ENCODE assay signal across 19 cellular contexts in genomic region chr12:5492562-5492961, GRCh38.
"Had no signal": no experiment of that assay in that cellular context is flagged by ENCODE, and none has a peak within 500 bp of the region (broad histone marks: within the 10 kb centered on the region; RNA-seq: fewer than 3 reads in every experiment).

No MANE protein-coding gene starts in this region.

- H3K36me3 ChIP-seq: sigmoid colon, stomach, vagina had no signal

- H3K27me3 ChIP-seq: foreskin keratinocyte, sigmoid colon, stomach, vagina had no signal

- H3K4me3 ChIP-seq: mucosa of descending colon, sigmoid colon, smooth muscle cell, stomach, vagina had no signal

- DNase-seq: activated B cell treated with CpG ODN at 0.5 μM for 24 hours; activated CD4-positive, alpha-beta T cell treated with anti-CD3 and anti-CD28 coated beads for 4 hours; activated CD4-positive, alpha-beta T cell treated with anti-CD3 and anti-CD28 coated beads, Interleukin-2, amount 50 U/mL, for 48 hours; activated naive CD4-positive, alpha-beta T cell treated with Interleukin-2 at 50 U/mL for 16 hours; activated naive CD8-positive, alpha-beta T cell treated with anti-CD3 and anti-CD28 coated beads, Interleukin-2, amount 10 ng/mL, durations not matched to agents 7 days and 5 days; activated T-cell treated with anti-CD3 and anti-CD28 coated beads, Interleukin-2, amount 50 U/mL, for 48 hours; amniotic stem cell; effector CD8-positive, alpha-beta T cell; foreskin keratinocyte; occipital lobe; sigmoid colon; stimulated activated CD4-positive, alpha-beta T cell treated with anti-CD3 and anti-CD28 coated beads, Interleukin-15, amount 100 ng/mL, for 24 hours; stomach; T1000; trophoblast cell had no signal

- H3K4me1 ChIP-seq: foreskin keratinocyte, sigmoid colon had no signal

- H3K27ac ChIP-seq: foreskin keratinocyte, sigmoid colon, vagina had no signal

- ATAC-seq: foreskin keratinocyte; stimulated activated memory B cell treated with anti-CD40 and anti-IgM and Interleukin-4, amounts not matched to agents 10 μg/mL and 1 μg/mL and 100 μg/mL, for 72 hours had no signal

- H3K9me3 ChIP-seq: mucosa of descending colon, sigmoid colon, stomach, vagina had no signal

- H3K4me2 ChIP-seq: smooth muscle cell had no signal
